ENCODE assay signal across 8 cellular contexts in genomic region chr7:99409814-99410213, GRCh38. TPM values are rescaled to one million over a fixed set of nuclear protein-coding genes. Genes with fewer than 3 reads are reported as not detected.
A peak's percentile ranks its signal among the peaks of the same experiment; 100 is the strongest.
DNase-seq lines count a peak whose midpoint lies in the region; ATAC-seq and TF ChIP-seq lines count a peak whose summit lies in the region.

No MANE protein-coding gene starts in this region.

- H3K4me1 ChIP-seq in gastroesophageal sphincter: peaks cover 3 to 48% (median 21%) of the 10 kb centered on the region in 3 donors
- peaks cover 17% of the 10 kb centered on the region for H3K4me1 ChIP-seq in smooth muscle cell (ENCODE audit: low read depth)

- H3K36me3 ChIP-seq in gastroesophageal sphincter (peaks cover 0 to 51% of the 10 kb centered on the region in 2 donors), smooth muscle cell (ENCODE audit: low read depth) (peaks cover 10% of the 10 kb centered on the region)

- H2AFZ ChIP-seq in smooth muscle cell (ENCODE audit: low read depth): no peak overlapping the region

- peak overlapping the region; percentile 97 for H3K9ac ChIP-seq in smooth muscle cell (ENCODE audit: low read depth)

- peak overlapping the region; percentile 96 for H3K4me2 ChIP-seq in smooth muscle cell

- no peak for TF ChIP-seq EP300 in gastroesophageal sphincter (IDR thresholded peaks at IDR 0.05)

- 22 to 41% methylated on average over 2 to 3 of the region's 3 CpGs for WGBS in gastroesophageal sphincter (ENCODE audit: low coverage in 1 of 2), 2 donors
- WGBS in smooth muscle cell (ENCODE audit: low lambda C conversion rate): 77% methylated on average over 3 of the region's 3 CpGs

- DNase-seq in NCI-H2029 (lab: John Stamatoyannopoulos, UW) (peak; percentile 16), NCI-H2029 treated with DMSO at 0.1 percent for 48 hours (lab: John Stamatoyannopoulos, UW) (no peak), smooth muscle cell (lab: John Stamatoyannopoulos, UW; ENCODE audit: unreplicated experiment) (no peak), NCI-H526 (lab: John Stamatoyannopoulos, UW) (no peak)
- DNase-seq in activated CD4-positive, CD25-positive, alpha-beta regulatory T cell (lab: John Stamatoyannopoulos, UW): no peak

- TF ChIP-seq POLR2A in gastroesophageal sphincter (IDR thresholded peaks at IDR 0.05): no peak

- H3K27ac ChIP-seq in VCaP (peak overlapping the region; percentile 100), gastroesophageal sphincter (peak overlapping the region; percentile 82 to 97 (median 96)), smooth muscle cell (ENCODE audit: low read depth) (peak overlapping the region; percentile 98)

- no peaks in the 10 kb centered on the region for H3K9me3 ChIP-seq in gastroesophageal sphincter
- no peaks in the 10 kb centered on the region for H3K9me3 ChIP-seq in smooth muscle cell (replicated peaks; ENCODE audit: low read depth)

- no peaks in the 10 kb centered on the region for H3K27me3 ChIP-seq in gastroesophageal sphincter
- H3K27me3 ChIP-seq in smooth muscle cell (ENCODE audit: low read depth): no peaks in the 10 kb centered on the region

- ATAC-seq in gastroesophageal sphincter (no peak), HG02840 (IDR thresholded peaks at IDR 0.05; ENCODE audit: low FRiP score, unreplicated experiment) (no peak)

- H3K4me3 ChIP-seq in gastroesophageal sphincter (peak overlapping the region; percentile 65 to 83), smooth muscle cell (peak overlapping the region; percentile 92)

- no peaks in the 10 kb centered on the region for H3F3A ChIP-seq in smooth muscle cell (ENCODE audit: low read depth)

- H4K20me1 ChIP-seq in smooth muscle cell (ENCODE audit: low read depth): peaks cover 52% of the 10 kb centered on the region

- peaks cover 82% of the 10 kb centered on the region for H3K79me2 ChIP-seq in smooth muscle cell (ENCODE audit: low read depth)

- no peak for TF ChIP-seq CTCF in VCaP (conservative IDR thresholded peaks at IDR 0.05)
- no peak for TF ChIP-seq CTCF in gastroesophageal sphincter (IDR thresholded peaks at IDR 0.05)
- no peak for TF ChIP-seq CTCF in smooth muscle cell (IDR thresholded peaks at IDR 0.05; ENCODE audit: borderline replicate concordance, insufficient read depth, poor library complexity, severe bottlenecking)

RNA-seq across cellular contexts. Expression of gene BUD31, which starts 1.0 kb away (rescaled TPM):
- total RNA-seq in gastroesophageal sphincter (10 to 100 TPM; 47.3 to 73.4 (median 70.0) TPM), smooth muscle cell (97.2 and 133 TPM in 2 replicates)
- polyA plus RNA-seq in smooth muscle cell: 222 and 249 TPM in 2 replicates

RNA-seq across cellular contexts. Expression of gene PDAP1, which starts 1.4 kb away (rescaled TPM):
- total RNA-seq in gastroesophageal sphincter (100 to 1,000 TPM in 3 of 4 donors, 10 to 100 TPM in 1; 91.7 to 155 (median 123) TPM), smooth muscle cell (57.5 and 89.4 TPM in 2 replicates)
- polyA plus RNA-seq in smooth muscle cell: 77.3 and 82.1 TPM in 2 replicates

RNA-seq across cellular contexts. Expression of gene PTCD1, which starts 28.8 kb away (rescaled TPM):
- 10 to 100 TPM in 1 of 4 donors, 1 to 10 TPM in 3; 6.2 to 10.8 (median 7.3) TPM for total RNA-seq in gastroesophageal sphincter
- 2.7 and 10.8 TPM in 2 replicates for total RNA-seq in smooth muscle cell
- polyA plus RNA-seq in smooth muscle cell: 4.5 and 6.6 TPM in 2 replicates

RNA-seq across cellular contexts. Expression of gene CPSF4, which starts 28.9 kb away (rescaled TPM):
- total RNA-seq in gastroesophageal sphincter (10 to 100 TPM; 13.6 to 34.6 (median 23.0) TPM), smooth muscle cell (23.6 and 27.1 TPM in 2 replicates)
- polyA plus RNA-seq in smooth muscle cell: 30.3 and 37.0 TPM in 2 replicates

RNA-seq across cellular contexts. Expression of gene ARPC1B, which starts 35.3 kb away (rescaled TPM):
- total RNA-seq in gastroesophageal sphincter (100 to 1,000 TPM in 3 of 4 donors, 10 to 100 TPM in 1; 69.9 to 158 (median 138) TPM), smooth muscle cell (105 and 167 TPM in 2 replicates)
- polyA plus RNA-seq in smooth muscle cell: 204 and 225 TPM in 2 replicates
